In genomic region chr7:45548917-45549316, GRCh38 we compare ENCODE assay signal across 8 cellular contexts. TPM values are rescaled to one million over a fixed set of nuclear protein-coding genes. Genes with fewer than 3 reads are reported as not detected.
DNase-seq lines count a peak whose midpoint lies in the region; ATAC-seq, FAIRE-seq and TF ChIP-seq lines count a peak whose summit lies in the region.
"Not testable (repeated sequence)": the region's sequence is repeated elsewhere in the genome, so short reads cannot be mapped to it uniquely, and the experiment has no call there.
"Had no signal": no experiment of that assay in that cellular context is flagged by ENCODE, and none has a peak within 500 bp of the region (broad histone marks: within the 10 kb centered on the region; RNA-seq: fewer than 3 reads in every experiment).

No MANE protein-coding gene starts in this region.

- FAIRE-seq in GM12892 (lab: Jason Lieb, UNC): peak; percentile 86

- H3K27me3 Mint-ChIP-seq in activated T-helper 17 cell treated with anti-CD3 and anti-CD28 coated beads, Interleukin-2, amount 50 U/mL, for 72 hours: not testable (repeated sequence)

- not testable (repeated sequence) for H3K4me3 ChIP-seq in epithelial cell of esophagus (ENCODE audit: low read length)

- H3K4me3 Mint-ChIP-seq in activated T-helper 17 cell treated with anti-CD3 and anti-CD28 coated beads, Interleukin-2, amount 50 U/mL, for 72 hours: peak overlapping the region; percentile 32

- ATAC-seq in GM18868 (IDR thresholded peaks at IDR 0.05; ENCODE audit: unreplicated experiment) (peak; percentile 72), GM21786 (IDR thresholded peaks at IDR 0.05; ENCODE audit: unreplicated experiment) (peak; percentile 52), HG03039 (IDR thresholded peaks at IDR 0.05; ENCODE audit: unreplicated experiment) (peak; percentile 38)
- ATAC-seq in activated T-helper 17 cell treated with anti-CD3 and anti-CD28 coated beads, Interleukin-2, amount 50 U/mL, for 72 hours (replicated peaks): peak; percentile 75

- H3K4me1 Mint-ChIP-seq in activated T-helper 17 cell treated with anti-CD3 and anti-CD28 coated beads, Interleukin-2, amount 50 U/mL, for 72 hours: not testable (repeated sequence)

- H3K27ac Mint-ChIP-seq in activated T-helper 17 cell treated with anti-CD3 and anti-CD28 coated beads, Interleukin-2, amount 50 U/mL, for 72 hours: peak overlapping the region; percentile 81

- DNase-seq in GM12892 (ENCODE audit: insufficient read length): not testable (repeated sequence)
- DNase-seq in OCI-M1 (lab: John Stamatoyannopoulos, UW) (peak; percentile 32), epithelial cell of esophagus (ENCODE audit: low read depth) (peak; percentile 58)

- TF ChIP-seq CTCF in epithelial cell of esophagus (IDR thresholded peaks at IDR 0.05; ENCODE audit: insufficient read depth, low read depth, low read length, missing control alignments): not testable (repeated sequence)

- TF ChIP-seq POLR2A in GM12892 (IDR thresholded peaks at IDR 0.05; ENCODE audit: low read depth, low read length): not testable (repeated sequence)

- H3K9me3 Mint-ChIP-seq in activated T-helper 17 cell treated with anti-CD3 and anti-CD28 coated beads, Interleukin-2, amount 50 U/mL, for 72 hours: not testable (repeated sequence)

- not testable (repeated sequence) for H3K36me3 Mint-ChIP-seq in activated T-helper 17 cell treated with anti-CD3 and anti-CD28 coated beads, Interleukin-2, amount 50 U/mL, for 72 hours (ENCODE audit: low read depth)

RNA-seq across cellular contexts. Expression of gene ADCY1, which starts 25.3 kb away (rescaled TPM):
- polyA plus RNA-seq in GM12892 (2012; ENCODE audit: missing spikeins): 31.1 TPM
- total RNA-seq in activated T-helper 17 cell treated with anti-CD3 and anti-CD28 coated beads, Interleukin-2, amount 50 U/mL, for 72 hours: 1 to 10 TPM; 1.6 to 6.3 TPM
- total RNA-seq: CD4-positive, CD25-positive, alpha-beta regulatory T cell had no signal
- polyA plus RNA-seq: CD4-positive, CD25-positive, alpha-beta regulatory T cell had no signal
